In genomic region chr18:62663731-62664336, GRCh38 we compare ENCODE assay signal across 8 cellular contexts. TPM values are rescaled to one million over a fixed set of nuclear protein-coding genes. Genes with fewer than 3 reads are reported as not detected.
DNase-seq lines count a peak whose midpoint lies in the region; ATAC-seq and TF ChIP-seq lines count a peak whose summit lies in the region.

No MANE protein-coding gene starts in this region.

- no peaks in the 10 kb centered on the region for H3K27me3 Mint-ChIP-seq in activated T-cell treated with anti-CD3 and anti-CD28 coated beads, Interleukin-2, amount 50 U/mL, for 4 hours (ENCODE audit: low read depth)
- peaks cover 0 to 1% of the 10 kb centered on the region in 2 donors for H3K27me3 Mint-ChIP-seq in CD4-positive, alpha-beta memory T cell

- H3K36me3 Mint-ChIP-seq in activated T-cell treated with anti-CD3 and anti-CD28 coated beads, Interleukin-2, amount 50 U/mL, for 4 hours (ENCODE audit: insufficient read depth), result no peaks in the 10 kb centered on the region
- no peaks in the 10 kb centered on the region for H3K36me3 Mint-ChIP-seq in CD4-positive, alpha-beta memory T cell

- H3K27ac ChIP-seq in VCaP (peak overlapping the region; percentile 53), ascending aorta (no peak overlapping the region)
- no peak overlapping the region for H3K27ac ChIP-seq in CD4-positive, alpha-beta memory T cell (ENCODE audit: low read depth, low read length)

- no peaks in the 10 kb centered on the region for H3K4me1 Mint-ChIP-seq in activated T-cell treated with anti-CD3 and anti-CD28 coated beads, Interleukin-2, amount 50 U/mL, for 4 hours (ENCODE audit: low read depth)
- no peaks in the 10 kb centered on the region for H3K4me1 Mint-ChIP-seq in CD4-positive, alpha-beta memory T cell

- H3K27me3 ChIP-seq in ascending aorta, result no peaks in the 10 kb centered on the region
- no peaks in the 10 kb centered on the region for H3K27me3 ChIP-seq in CD4-positive, alpha-beta memory T cell (ENCODE audit: insufficient read depth, low read length)
- no peaks in the 10 kb centered on the region for H3K27me3 ChIP-seq in H7 (ENCODE audit: control insufficient read depth, insufficient read depth, low read length)

- H3K36me3 ChIP-seq in ascending aorta, result no peaks in the 10 kb centered on the region
- no peaks in the 10 kb centered on the region for H3K36me3 ChIP-seq in CD4-positive, alpha-beta memory T cell (ENCODE audit: insufficient read depth, low read length)
- no peaks in the 10 kb centered on the region for H3K36me3 ChIP-seq in H7 (replicated peaks; ENCODE audit: control insufficient read depth, insufficient read depth, low read length)

- peak; percentile 8 for DNase-seq in GM19238 (ENCODE audit: insufficient read length, low spot score)
- peak; percentile 25 for DNase-seq in skeletal muscle cell (ENCODE audit: low read depth)
- no peak for DNase-seq in activated T-cell treated with anti-CD3 and anti-CD28 coated beads, Interleukin-2, amount 50 U/mL, for 4 hours
- no peak for DNase-seq in ascending aorta (ENCODE audit: low spot score in 2 of 2)
- DNase-seq in CD4-positive, alpha-beta memory T cell, result no peak
- no peak for DNase-seq in H7

- no peak overlapping the region for H3K27ac Mint-ChIP-seq in CD4-positive, alpha-beta memory T cell

- no peaks in the 10 kb centered on the region for H3K9me3 ChIP-seq in ascending aorta
- H3K9me3 ChIP-seq in CD4-positive, alpha-beta memory T cell (ENCODE audit: control insufficient read depth in 1 of 2, low read length in 2 of 2), result no peaks in the 10 kb centered on the region

- no peaks in the 10 kb centered on the region for H3K4me1 ChIP-seq in ascending aorta
- H3K4me1 ChIP-seq in CD4-positive, alpha-beta memory T cell (ENCODE audit: insufficient read depth, low read length), result no peaks in the 10 kb centered on the region

- POLR2A ChIA-PET in CD4-positive, alpha-beta memory T cell (lab: Charles Lee; ENCODE audit: partially characterized antibody), result no interaction called here

- intact Hi-C loops in ascending aorta (cut with DNase I), result no loop called here
- intact Hi-C loops in CD4-positive, alpha-beta memory T cell (cut with micrococcal nuclease), result no loop called here

- H3K4me3 Mint-ChIP-seq in activated T-cell treated with anti-CD3 and anti-CD28 coated beads, Interleukin-2, amount 50 U/mL, for 4 hours, result no peak overlapping the region
- no peak overlapping the region for H3K4me3 Mint-ChIP-seq in CD4-positive, alpha-beta memory T cell

- H3K4me3 ChIP-seq in skeletal muscle cell (ENCODE audit: low read depth, low read length) (no peak overlapping the region), ascending aorta (no peak overlapping the region), H7 (ENCODE audit: insufficient read depth, low read depth, low read length) (no peak overlapping the region)
- no peak overlapping the region for H3K4me3 ChIP-seq in CD4-positive, alpha-beta memory T cell (ENCODE audit: low read length in 2 of 2)

- CTCF ChIA-PET in CD4-positive, alpha-beta memory T cell (lab: Charles Lee; ENCODE audit: partially characterized antibody), result no interaction called here

- no peaks in the 10 kb centered on the region for H3K9me3 Mint-ChIP-seq in activated T-cell treated with anti-CD3 and anti-CD28 coated beads, Interleukin-2, amount 50 U/mL, for 4 hours
- no peaks in the 10 kb centered on the region for H3K9me3 Mint-ChIP-seq in CD4-positive, alpha-beta memory T cell

- ATAC-seq in HG03045 (IDR thresholded peaks at IDR 0.05; ENCODE audit: unreplicated experiment), result peak; percentile 64
- no peak for ATAC-seq in activated T-cell treated with anti-CD3 and anti-CD28 coated beads, Interleukin-2, amount 50 U/mL, for 4 hours

- TF ChIP-seq CTCF in VCaP (conservative IDR thresholded peaks at IDR 0.05) (no peak), ascending aorta (IDR thresholded peaks at IDR 0.05) (no peak)

RNA-seq across cellular contexts. Expression of gene PHLPP1, which starts 51.5 kb away (rescaled TPM):
- 1 to 10 TPM; 4.0 to 6.7 (median 4.3) TPM for total RNA-seq in activated T-cell treated with anti-CD3 and anti-CD28 coated beads, Interleukin-2, amount 50 U/mL, for 4 hours
- 9.8 TPM for total RNA-seq in ascending aorta
- total RNA-seq in CD4-positive, alpha-beta memory T cell, result 1 to 10 TPM; 6.3 to 7.8 TPM
- polyA plus RNA-seq in CD4-positive, alpha-beta memory T cell, result under 1 TPM in 1 of 2 donors, not detected in 1; 0.36 TPM
- 23.0 and 29.2 TPM in 2 replicates for total RNA-seq in H7 (2014; rRNA removed; shearing (Covaris generic))

Comparison
In these comparisons a context has a peak if more than half of its experiments do, and no peak if none do; other contexts are left out.
1. DNase-seq: peak in GM19238 (single experiment) and skeletal muscle cell (single experiment); none in activated T-cell treated with anti-CD3 and anti-CD28 coated beads, Interleukin-2, amount 50 U/mL, for 4 hours (single experiment), ascending aorta (0 of 2), CD4-positive, alpha-beta memory T cell (0 of 5) and H7 (single experiment).